Comparison of ENCODE assay signal across 16 cellular contexts in genomic region chr14:55583942-55584468, GRCh38. TPM values are rescaled to one million over a fixed set of nuclear protein-coding genes. Genes with fewer than 3 reads are reported as not detected.
A peak's percentile ranks its signal among the peaks of the same experiment; 100 is the strongest.
DNase-seq lines count a peak whose midpoint lies in the region; ATAC-seq, FAIRE-seq and TF ChIP-seq lines count a peak whose summit lies in the region.
"Had no signal": no experiment of that assay in that cellular context is flagged by ENCODE, and none has a peak within 500 bp of the region (broad histone marks: within the 10 kb centered on the region; RNA-seq: fewer than 3 reads in every experiment).

No MANE protein-coding gene starts in this region.

- H3K4me2 ChIP-seq in DND-41 (ENCODE audit: insufficient read depth, low read length) (peak overlapping the region; percentile 0; the same call in 1 of the 2 replicates), astrocyte (ENCODE audit: low read length) (peak overlapping the region; percentile 1)

- peaks cover 37% of the 10 kb centered on the region for H3K4me1 ChIP-seq in DND-41 (ENCODE audit: insufficient read depth, low read length)
- H3K4me1 ChIP-seq in astrocyte (ENCODE audit: insufficient read depth, low read length), result peaks cover 39% of the 10 kb centered on the region

- H3K36me3 ChIP-seq in DND-41 (ENCODE audit: insufficient read depth, low read length), result peaks cover 4% of the 10 kb centered on the region; the same call in 1 of the 2 replicates
- no peaks in the 10 kb centered on the region for H3K36me3 ChIP-seq in astrocyte (ENCODE audit: insufficient read depth, low read length)
- H3K36me3 ChIP-seq: sigmoid colon had no signal

- no peak overlapping the region for H3K27ac Mint-ChIP-seq in astrocyte (ENCODE audit: unreplicated experiment)
- H3K27ac Mint-ChIP-seq: activated naive CD4-positive, alpha-beta T cell treated with anti-CD3 and anti-CD28 coated beads, Interleukin-2, amount 10 ng/mL, durations not matched to agents 7 days and 5 days; naive B cell had no signal

- H3K27me3 Mint-ChIP-seq in astrocyte (ENCODE audit: low read depth, unreplicated experiment), result no peaks in the 10 kb centered on the region
- H3K27me3 Mint-ChIP-seq: activated naive CD4-positive, alpha-beta T cell treated with anti-CD3 and anti-CD28 coated beads, Interleukin-2, amount 10 ng/mL, durations not matched to agents 7 days and 5 days; naive B cell had no signal

- in situ Hi-C loops in KBM-7 (cut with MboI; ENCODE audit: low pct_unique_long_range_greater_than_20kb, low sequenced_read_pairs), result no loop called here

- no peak overlapping the region for H3K9ac ChIP-seq in DND-41 (ENCODE audit: low read depth, low read length)
- H3K9ac ChIP-seq in astrocyte (ENCODE audit: low read length), result no peak overlapping the region

- H3K36me3 Mint-ChIP-seq in astrocyte (ENCODE audit: low read depth, unreplicated experiment), result no peaks in the 10 kb centered on the region
- H3K36me3 Mint-ChIP-seq: naive B cell had no signal

- no peaks in the 10 kb centered on the region for H3K9me3 ChIP-seq in DND-41 (ENCODE audit: insufficient read depth, low read length, severe bottlenecking)
- H3K9me3 ChIP-seq in astrocyte (ENCODE audit: insufficient read depth, low read depth, low read length), result no peaks in the 10 kb centered on the region
- H3K9me3 ChIP-seq: sigmoid colon had no signal

- no peaks in the 10 kb centered on the region for H3K9me3 Mint-ChIP-seq in astrocyte (ENCODE audit: unreplicated experiment)
- H3K9me3 Mint-ChIP-seq: activated naive CD4-positive, alpha-beta T cell treated with anti-CD3 and anti-CD28 coated beads, Interleukin-2, amount 10 ng/mL, durations not matched to agents 7 days and 5 days; naive B cell had no signal

- H3K79me2 ChIP-seq in DND-41 (ENCODE audit: insufficient read depth, low read length), result peaks cover 94% of the 10 kb centered on the region
- H3K79me2 ChIP-seq in astrocyte (ENCODE audit: insufficient read depth, low read length), result peaks cover 92% of the 10 kb centered on the region

- no peak overlapping the region for H3K4me3 Mint-ChIP-seq in astrocyte (ENCODE audit: unreplicated experiment)
- H3K4me3 Mint-ChIP-seq: activated naive CD4-positive, alpha-beta T cell treated with anti-CD3 and anti-CD28 coated beads, Interleukin-2, amount 10 ng/mL, durations not matched to agents 7 days and 5 days; naive B cell had no signal

- TF ChIP-seq CTCF in DND-41 (IDR thresholded peaks at IDR 0.05; ENCODE audit: borderline replicate concordance, extremely low read depth, low read length, poor library complexity, severe bottlenecking) (no peak), astrocyte (IDR thresholded peaks at IDR 0.05; ENCODE audit: insufficient read depth, low read depth, low read length) (no peak)

- no peak for ATAC-seq in DND-41 (ENCODE audit: insufficient read depth, low read depth)

- H3K4me3 ChIP-seq in DND-41 (ENCODE audit: low read depth in 1 of 2, low read length in 2 of 2), result no peak overlapping the region
- no peak overlapping the region for H3K4me3 ChIP-seq in astrocyte (ENCODE audit: insufficient read depth, low read depth, low read length)
- H3K4me3 ChIP-seq: sigmoid colon had no signal

- H4K20me1 ChIP-seq in DND-41 (ENCODE audit: insufficient read depth, low read length), result peaks cover 74% of the 10 kb centered on the region
- peaks cover 79% of the 10 kb centered on the region for H4K20me1 ChIP-seq in astrocyte (ENCODE audit: insufficient read depth, low read length)

- DNase-seq in DND-41 (no peak), KBM-7 (peak; percentile 15), astrocyte (ENCODE audit: low read depth) (no peak), myocyte (ENCODE audit: low read depth) (peak; percentile 47), medulla oblongata (ENCODE audit: extremely low spot score) (no peak), NCI-H446 (lab: John Stamatoyannopoulos, UW) (no peak), posterior cingulate gyrus (no peak)
- DNase-seq: activated CD8-positive, alpha-beta memory T cell treated with anti-CD3 and anti-CD28 coated beads for 24 hours; activated naive CD4-positive, alpha-beta T cell treated with anti-CD3 and anti-CD28 coated beads, Interleukin-2, amount 10 ng/mL, durations not matched to agents 7 days and 5 days; central memory CD4-positive, alpha-beta T cell; H7; naive B cell; NCI-H146; sigmoid colon; T-helper 9 cell had no signal

- H2AFZ ChIP-seq in DND-41 (ENCODE audit: low read depth, low read length), result no peak overlapping the region
- H2AFZ ChIP-seq in astrocyte (ENCODE audit: low read depth, low read length), result no peak overlapping the region

- FAIRE-seq in astrocyte (lab: Jason Lieb, UNC), result no peak
- FAIRE-seq: RCC 7860 had no signal

- intact Hi-C loops in posterior cingulate gyrus (cut with DNase I), result loop anchor here (10.0 kb wide), 2 partner anchors 529 to 531 kb away; partner anchors contain the start of genes MAPK1IP1L and PELI2

- H3K27ac ChIP-seq in DND-41 (ENCODE audit: low read length) (no peak overlapping the region), astrocyte (ENCODE audit: low read depth, low read length) (no peak overlapping the region)

- H3K27me3 ChIP-seq in DND-41 (ENCODE audit: insufficient read depth, low read length, poor library complexity) (no peaks in the 10 kb centered on the region), astrocyte (ENCODE audit: insufficient read depth, low read length) (no peaks in the 10 kb centered on the region)
- H3K27me3 ChIP-seq: sigmoid colon had no signal

- H3K4me1 Mint-ChIP-seq in astrocyte (ENCODE audit: low read depth, unreplicated experiment), result peaks cover 43% of the 10 kb centered on the region

RNA-seq across cellular contexts. Expression of gene KTN1, which starts 4.0 kb away (rescaled TPM):
- total RNA-seq in astrocyte, result 181 and 193 TPM in 2 replicates
- 203 and 227 TPM in 2 replicates for total RNA-seq in myocyte
- 58.0 TPM for polyA plus RNA-seq in myocyte (2012)

Comparison
In these comparisons a context has a peak if more than half of its experiments do, and no peak if none do; other contexts are left out.
1. DNase-seq: peak in KBM-7 (single experiment) and myocyte (single experiment); none in DND-41 (single experiment), astrocyte (single experiment), medulla oblongata (single experiment), NCI-H446 (0 of 2) and posterior cingulate gyrus (0 of 10).